In genomic region chr7:24869572-24869971, GRCh38 we compare ENCODE assay signal across 29 cellular contexts.
DNase-seq lines count a peak whose midpoint lies in the region; ATAC-seq and TF ChIP-seq lines count a peak whose summit lies in the region.
"Had no signal": no experiment of that assay in that cellular context is flagged by ENCODE, and none has a peak within 500 bp of the region (broad histone marks: within the 10 kb centered on the region; RNA-seq: fewer than 3 reads in every experiment).

No MANE protein-coding gene starts in this region.

- no peaks in the 10 kb centered on the region for H3K4me1 Mint-ChIP-seq in MCF 10A (ENCODE audit: insufficient read depth, unreplicated experiment)
- peaks cover 56% of the 10 kb centered on the region for H3K4me1 Mint-ChIP-seq in stimulated activated effector memory CD8-positive, alpha-beta T cell treated with anti-CD3 and anti-CD28 coated beads, Interleukin-12 subunit alpha, Interleukin-12 subunit beta, amount 100 ng/mL, for 72 hours

- no peak for TF ChIP-seq CTCF in mammary epithelial cell (conservative IDR thresholded peaks at IDR 0.05 in 1 of 2, IDR thresholded peaks at IDR 0.05 in 1 of 2; ENCODE audit: extremely low read depth in 1 of 2, insufficient read depth in 1 of 2, low read depth in 1 of 2, low read length in 2 of 2)
- no peak for TF ChIP-seq CTCF in MCF 10A (IDR thresholded peaks at IDR 0.05; ENCODE audit: unreplicated experiment)

- H2AFZ ChIP-seq in mammary epithelial cell (ENCODE audit: low read depth, low read length) (no peak overlapping the region), Karpas-422 (ENCODE audit: low read length) (no peak overlapping the region)

- no peak overlapping the region for H3K4me3 Mint-ChIP-seq in MCF 10A (ENCODE audit: unreplicated experiment)
- no peak overlapping the region for H3K4me3 Mint-ChIP-seq in stimulated activated effector memory CD8-positive, alpha-beta T cell treated with anti-CD3 and anti-CD28 coated beads, Interleukin-12 subunit alpha, Interleukin-12 subunit beta, amount 100 ng/mL, for 72 hours
- H3K4me3 Mint-ChIP-seq: dendritic cell treated with granulocyte-macrophage colony-stimulating factor and Interleukin-4, amounts not matched to agents 40 ng/mL and 50 ng/mL, for 4 days; memory B cell; T-helper 2 cell treated with Interferon-gamma antibody and Interleukin-4, amounts not matched to agents 5 μg/mL and 100 μg/mL, for 36 hours had no signal

- CTCF ChIA-PET in mammary epithelial cell (lab: Charles Lee; ENCODE audit: low non-redundant PET): interaction anchor here (0.5 kb wide), 1 partner anchor 225 kb away, joined by 3 read pairs; no protein-coding TSS in a partner anchor
- CTCF ChIA-PET in MCF 10A (lab: Yijun Ruan, JAX): interaction anchor here (0.5 to 1.1 kb wide), 3 partner anchors 13 to 223 kb away, joined by 3 to 4 read pairs (median 3); no protein-coding TSS in a partner anchor

- no peaks in the 10 kb centered on the region for H3K9me2 ChIP-seq in Karpas-422 (replicated peaks; ENCODE audit: insufficient read depth, low read length)

- H3K79me2 ChIP-seq in mammary epithelial cell (ENCODE audit: insufficient read depth, low read length) (peaks cover 10% of the 10 kb centered on the region), Karpas-422 (ENCODE audit: low read length) (peaks cover 66% of the 10 kb centered on the region)

- peaks cover 43% of the 10 kb centered on the region for H3K36me3 Mint-ChIP-seq in MCF 10A (ENCODE audit: insufficient read depth, unreplicated experiment)
- peaks cover 77% of the 10 kb centered on the region for H3K36me3 Mint-ChIP-seq in stimulated activated effector memory CD8-positive, alpha-beta T cell treated with anti-CD3 and anti-CD28 coated beads, Interleukin-12 subunit alpha, Interleukin-12 subunit beta, amount 100 ng/mL, for 72 hours

- no peaks in the 10 kb centered on the region for H3K27me3 Mint-ChIP-seq in MCF 10A (ENCODE audit: insufficient read depth, unreplicated experiment)
- H3K27me3 Mint-ChIP-seq: dendritic cell treated with granulocyte-macrophage colony-stimulating factor and Interleukin-4, amounts not matched to agents 40 ng/mL and 50 ng/mL, for 4 days; memory B cell had no signal

- H3K4me3 ChIP-seq in mammary epithelial cell (replicated peaks in 1 of 3; ENCODE audit: insufficient read depth in 1 of 3, low read depth in 2 of 3, low read length in 3 of 3): no peak overlapping the region
- H3K4me3 ChIP-seq in Karpas-422 (ENCODE audit: low read length): no peak overlapping the region
- H3K4me3 ChIP-seq: BLaER1 treated with 17β-estradiol and CSF1 and Interleukin-3, amounts not matched to agents 10 nM and 100 nM; breast epithelium; K562; stomach; tibial nerve had no signal

- H3K9ac ChIP-seq in mammary epithelial cell (ENCODE audit: insufficient read depth, low read length) (no peak overlapping the region), Karpas-422 (ENCODE audit: low read length) (no peak overlapping the region)
- H3K9ac ChIP-seq: BLaER1 treated with 17β-estradiol and CSF1 and Interleukin-3, amounts not matched to agents 10 nM and 100 nM had no signal

- H3K4me2 ChIP-seq in mammary epithelial cell (ENCODE audit: insufficient read depth, low read depth, low read length) (no peak overlapping the region), Karpas-422 (ENCODE audit: low read depth, low read length, poor library complexity, severe bottlenecking) (no peak overlapping the region)
- H3K4me2 ChIP-seq: BLaER1 treated with 17β-estradiol and CSF1 and Interleukin-3, amounts not matched to agents 10 nM and 100 nM had no signal

- no peaks in the 10 kb centered on the region for H3K9me3 ChIP-seq in mammary epithelial cell (replicated peaks; ENCODE audit: insufficient read depth, low read length)
- no peaks in the 10 kb centered on the region for H3K9me3 ChIP-seq in Karpas-422 (ENCODE audit: low read length)
- H3K9me3 ChIP-seq: BLaER1 treated with 17β-estradiol and CSF1 and Interleukin-3, amounts not matched to agents 10 nM and 100 nM; breast epithelium; stomach; tibial nerve had no signal

- H4K20me1 ChIP-seq in mammary epithelial cell (ENCODE audit: insufficient read depth, low read length): no peaks in the 10 kb centered on the region
- H4K20me1 ChIP-seq in Karpas-422 (ENCODE audit: insufficient read depth, low read depth, low read length): no peaks in the 10 kb centered on the region
- H4K20me1 ChIP-seq: BLaER1 treated with 17β-estradiol and CSF1 and Interleukin-3, amounts not matched to agents 10 nM and 100 nM had no signal

- H3K27me3 ChIP-seq in mammary epithelial cell (ENCODE audit: insufficient read depth, low read length): no peaks in the 10 kb centered on the region
- H3K27me3 ChIP-seq in Karpas-422 (ENCODE audit: low read length): no peaks in the 10 kb centered on the region
- H3K27me3 ChIP-seq: BLaER1 treated with 17β-estradiol and CSF1 and Interleukin-3, amounts not matched to agents 10 nM and 100 nM; breast epithelium; stomach; tibial nerve had no signal

- H3K27ac ChIP-seq in mammary epithelial cell (ENCODE audit: insufficient read depth, low read depth, low read length) (no peak overlapping the region), Karpas-422 (ENCODE audit: low read length) (peak overlapping the region; percentile 99)
- H3K27ac ChIP-seq: BLaER1 treated with 17β-estradiol and CSF1 and Interleukin-3, amounts not matched to agents 10 nM and 100 nM; breast epithelium; HL-60; stomach; tibial nerve; WERI-Rb-1 had no signal

- in situ Hi-C loops in mammary epithelial cell (cut with MboI; ENCODE audit: low sequenced_read_pairs in 2 of 2): no loop called here

- DNase-seq in mammary epithelial cell (peak; percentile 35), MCF 10A (ENCODE audit: unreplicated experiment) (no peak), Karpas-422 (no peak), astrocyte of the hippocampus (ENCODE audit: low read depth, low spot score) (peak; percentile 62), SIG-M5 treated with dmso at 0.1 percent for 504 hours (lab: John Stamatoyannopoulos, UW; ENCODE audit: unreplicated experiment) (no peak), NCI-H774 (lab: John Stamatoyannopoulos, UW) (no peak)
- no peak for DNase-seq in stimulated activated effector memory CD8-positive, alpha-beta T cell treated with anti-CD3 and anti-CD28 coated beads, Interleukin-12 subunit alpha, Interleukin-12 subunit beta, amount 100 ng/mL, for 72 hours (ENCODE audit: low spot score in 2 of 2)
- DNase-seq in stimulated activated naive CD4-positive, alpha-beta T cell treated with Interleukin-2 at 50 U/mL for 16 hours (lab: John Stamatoyannopoulos, UW): no peak
- DNase-seq: activated CD4-positive, alpha-beta T cell treated with anti-CD3 and anti-CD28 coated beads, Interleukin-2, amount 50 U/mL, for 4 hours; activated gamma-delta T cell; Calu3; glutamatergic neuron; GOT3; left cardiac atrium; NCI-H1048; NCI-H2029; occipital lobe; retina; stimulated activated CD4-positive, alpha-beta T cell treated with anti-CD3 and anti-CD28 coated beads, Interleukin-4, amount 100 ng/mL, for 24 hours; stomach; WERI-Rb-1 had no signal

- no peak overlapping the region for H3K27ac Mint-ChIP-seq in MCF 10A (ENCODE audit: low read depth, unreplicated experiment)
- H3K27ac Mint-ChIP-seq in stimulated activated effector memory CD8-positive, alpha-beta T cell treated with anti-CD3 and anti-CD28 coated beads, Interleukin-12 subunit alpha, Interleukin-12 subunit beta, amount 100 ng/mL, for 72 hours: peak overlapping the region; percentile 68
- H3K27ac Mint-ChIP-seq: dendritic cell treated with granulocyte-macrophage colony-stimulating factor and Interleukin-4, amounts not matched to agents 40 ng/mL and 50 ng/mL, for 4 days; memory B cell; T-helper 2 cell treated with Interferon-gamma antibody and Interleukin-4, amounts not matched to agents 5 μg/mL and 100 μg/mL, for 36 hours had no signal

- POLR2A ChIA-PET in MCF 10A (lab: Yijun Ruan, JAX): no interaction called here

- no TSS peak for BruUV-seq in mammary epithelial cell (replicated peaks; lab: Mats Ljungman, UMichigan)
- BruUV-seq in MCF 10A (replicated peaks; lab: Mats Ljungman, UMichigan): no TSS peak

- ATAC-seq in stimulated activated effector memory CD8-positive, alpha-beta T cell treated with anti-CD3 and anti-CD28 coated beads, Interleukin-12 subunit alpha, Interleukin-12 subunit beta, amount 100 ng/mL, for 72 hours: peak; percentile 52
- ATAC-seq: K562, left cardiac atrium had no signal

- H3K9me3 Mint-ChIP-seq in MCF 10A (ENCODE audit: unreplicated experiment): no peaks in the 10 kb centered on the region
- H3K9me3 Mint-ChIP-seq in stimulated activated effector memory CD8-positive, alpha-beta T cell treated with anti-CD3 and anti-CD28 coated beads, Interleukin-12 subunit alpha, Interleukin-12 subunit beta, amount 100 ng/mL, for 72 hours: no peaks in the 10 kb centered on the region
- H3K9me3 Mint-ChIP-seq: dendritic cell treated with granulocyte-macrophage colony-stimulating factor and Interleukin-4, amounts not matched to agents 40 ng/mL and 50 ng/mL, for 4 days; memory B cell; T-helper 2 cell treated with Interferon-gamma antibody and Interleukin-4, amounts not matched to agents 5 μg/mL and 100 μg/mL, for 36 hours had no signal

- dilution Hi-C loops in mammary epithelial cell (cut with HindIII; ENCODE audit: low sequenced_read_pairs): no loop called here

- peaks cover 18% of the 10 kb centered on the region for H3K36me3 ChIP-seq in mammary epithelial cell (ENCODE audit: insufficient read depth, low read length)
- peaks cover 55% of the 10 kb centered on the region for H3K36me3 ChIP-seq in Karpas-422 (ENCODE audit: insufficient read depth, low read length)
- H3K36me3 ChIP-seq: breast epithelium, tibial nerve had no signal

- 50% methylated on average over 2 of the region's 2 CpGs for WGBS in mammary epithelial cell (ENCODE audit: low coverage, missing lambda C conversion rate)

- intact Hi-C loops in mammary epithelial cell (cut with micrococcal nuclease): no loop called here
- intact Hi-C loops in MCF 10A (cut with micrococcal nuclease): no loop called here

- peaks cover 9% of the 10 kb centered on the region for H3K4me1 ChIP-seq in mammary epithelial cell (ENCODE audit: insufficient read depth, low read length)
- peaks cover 62% of the 10 kb centered on the region for H3K4me1 ChIP-seq in Karpas-422 (ENCODE audit: low read length)
- H3K4me1 ChIP-seq: breast epithelium, stomach, tibial nerve had no signal

Comparison
In these comparisons a context has a peak if more than half of its experiments do, and no peak if none do; other contexts are left out.
1. DNase-seq: peak in mammary epithelial cell (single experiment) and astrocyte of the hippocampus (single experiment); none in MCF 10A (single experiment), Karpas-422 (single experiment), stimulated activated effector memory CD8-positive, alpha-beta T cell treated with anti-CD3 and anti-CD28 coated beads, Interleukin-12 subunit alpha, Interleukin-12 subunit beta, amount 100 ng/mL, for 72 hours (0 of 2), SIG-M5 treated with dmso at 0.1 percent for 504 hours (single experiment), NCI-H774 (single experiment) and stimulated activated naive CD4-positive, alpha-beta T cell treated with Interleukin-2 at 50 U/mL for 16 hours (single experiment).